Comparison of ENCODE assay signal across 19 cellular contexts in genomic region chr16:82855471-82855870, GRCh38.
"Had no signal": no experiment of that assay in that cellular context is flagged by ENCODE, and none has a peak within 500 bp of the region (broad histone marks: within the 10 kb centered on the region; RNA-seq: fewer than 3 reads in every experiment).

No MANE protein-coding gene starts in this region.

- H3K36me3 ChIP-seq: cardiac muscle cell, gastroesophageal sphincter, neural progenitor cell, right lobe of liver, stomach had no signal

- H3K4me2 ChIP-seq: neural progenitor cell, smooth muscle cell had no signal

- H3K4me3 Mint-ChIP-seq: activated CD4-positive, alpha-beta T cell treated with anti-CD3 and anti-CD28 coated beads for 36 hours; activated naive CD8-positive, alpha-beta T cell; activated T-helper 1 cell treated with anti-CD3 and anti-CD28 coated beads, Interleukin-12 subunit alpha, Interleukin-12 subunit beta, Interleukin-2, Interleukin-4 antibody, amounts not matched to agents 30 ng/mL and 10 ng/mL and 1 ng/mL, durations not matched to agents 14 hours and 24 hours and 36 hours; effector memory CD8-positive, alpha-beta T cell; memory B cell; naive thymus-derived CD4-positive, alpha-beta T cell; neural progenitor cell; T-cell; WTC11 had no signal

- H3K27ac ChIP-seq: cardiac muscle cell, gastroesophageal sphincter, heart left ventricle, neural progenitor cell, right lobe of liver, stomach had no signal

- ATAC-seq: activated CD4-positive, alpha-beta T cell treated with anti-CD3 and anti-CD28 coated beads for 36 hours; effector memory CD8-positive, alpha-beta T cell; gastroesophageal sphincter; naive thymus-derived CD4-positive, alpha-beta T cell; right lobe of liver; T-cell; WTC11 had no signal

- H3K4me1 Mint-ChIP-seq: activated CD4-positive, alpha-beta T cell treated with anti-CD3 and anti-CD28 coated beads for 36 hours; memory B cell; naive thymus-derived CD4-positive, alpha-beta T cell; neural progenitor cell; T-cell; WTC11 had no signal

- H3K27me3 ChIP-seq: cardiac muscle cell, gastroesophageal sphincter, heart left ventricle, neural progenitor cell, right lobe of liver, stomach had no signal

- H3K9ac ChIP-seq: neural progenitor cell had no signal

- DNase-seq: activated CD4-positive, alpha-beta T cell treated with anti-CD3 and anti-CD28 coated beads for 36 hours; activated CD4-positive, alpha-beta T cell treated with anti-CD3 and anti-CD28 coated beads, Interleukin-2, amount 50 U/mL, for 48 hours; amniotic stem cell; effector memory CD8-positive, alpha-beta T cell; heart left ventricle; immature natural killer cell; naive thymus-derived CD4-positive, alpha-beta T cell; right lobe of liver; stimulated activated CD4-positive, alpha-beta T cell treated with anti-CD3 and anti-CD28 coated beads, Interleukin-4, amount 100 ng/mL, for 1 hour; stomach; T-cell had no signal

- H3K9me3 Mint-ChIP-seq: activated T-helper 1 cell treated with anti-CD3 and anti-CD28 coated beads, Interleukin-12 subunit alpha, Interleukin-12 subunit beta, Interleukin-2, Interleukin-4 antibody, amounts not matched to agents 30 ng/mL and 10 ng/mL and 1 ng/mL, durations not matched to agents 14 hours and 24 hours and 36 hours; effector memory CD8-positive, alpha-beta T cell; immature natural killer cell; memory B cell had no signal

- H3K9me3 ChIP-seq: gastroesophageal sphincter, heart left ventricle, right lobe of liver, stomach had no signal

- H3K36me3 Mint-ChIP-seq: activated naive CD8-positive, alpha-beta T cell; immature natural killer cell; memory B cell; naive thymus-derived CD4-positive, alpha-beta T cell; neural progenitor cell; T-cell had no signal

- H3K4me3 ChIP-seq: cardiac muscle cell, gastroesophageal sphincter, heart left ventricle, neural progenitor cell, right lobe of liver, smooth muscle cell, stomach had no signal

- H3K27ac Mint-ChIP-seq: activated CD4-positive, alpha-beta T cell treated with anti-CD3 and anti-CD28 coated beads for 36 hours; activated naive CD8-positive, alpha-beta T cell; activated T-helper 1 cell treated with anti-CD3 and anti-CD28 coated beads, Interleukin-12 subunit alpha, Interleukin-12 subunit beta, Interleukin-2, Interleukin-4 antibody, amounts not matched to agents 30 ng/mL and 10 ng/mL and 1 ng/mL, durations not matched to agents 14 hours and 24 hours and 36 hours; effector memory CD8-positive, alpha-beta T cell; memory B cell; naive thymus-derived CD4-positive, alpha-beta T cell; neural progenitor cell; T-cell; WTC11 had no signal

- H3K27me3 Mint-ChIP-seq: activated CD4-positive, alpha-beta T cell treated with anti-CD3 and anti-CD28 coated beads for 36 hours; activated naive CD8-positive, alpha-beta T cell had no signal

- H3K4me1 ChIP-seq: gastroesophageal sphincter, neural progenitor cell, right lobe of liver, stomach had no signal

- H2AFZ ChIP-seq: neural progenitor cell had no signal
